1 cellular context compared by ENCODE assay signal in genomic region chr1:115156826-115157468, GRCh38.
TF ChIP-seq lines count a peak whose summit lies in the region.

No MANE protein-coding gene starts in this region.

TF ChIP-seq in GM23338, 12 proteins besides CTCF, POLR2A, EP300 and RAD21 (continued from another document):
- TF ChIP-seq ZNF331 (CRISPR knock-in tag; IDR thresholded peaks at IDR 0.05; ENCODE audit: low read depth) (no peak), CREB1 (CRISPR knock-in tag; IDR thresholded peaks at IDR 0.05; ENCODE audit: low read depth) (no peak), STAT1 (IDR thresholded peaks at IDR 0.05; ENCODE audit: unreplicated experiment) (no peak), POLR2AphosphoS5 (IDR thresholded peaks at IDR 0.05; ENCODE audit: low read depth) (no peak), EZH2phosphoT487 (IDR thresholded peaks at IDR 0.05; ENCODE audit: unreplicated experiment) (no peak), JUNB (IDR thresholded peaks at IDR 0.05; ENCODE audit: unreplicated experiment) (no peak), EZH2 (IDR thresholded peaks at IDR 0.05; ENCODE audit: low read depth, unreplicated experiment) (no peak)
- TF ChIP-seq, protein P1, sequence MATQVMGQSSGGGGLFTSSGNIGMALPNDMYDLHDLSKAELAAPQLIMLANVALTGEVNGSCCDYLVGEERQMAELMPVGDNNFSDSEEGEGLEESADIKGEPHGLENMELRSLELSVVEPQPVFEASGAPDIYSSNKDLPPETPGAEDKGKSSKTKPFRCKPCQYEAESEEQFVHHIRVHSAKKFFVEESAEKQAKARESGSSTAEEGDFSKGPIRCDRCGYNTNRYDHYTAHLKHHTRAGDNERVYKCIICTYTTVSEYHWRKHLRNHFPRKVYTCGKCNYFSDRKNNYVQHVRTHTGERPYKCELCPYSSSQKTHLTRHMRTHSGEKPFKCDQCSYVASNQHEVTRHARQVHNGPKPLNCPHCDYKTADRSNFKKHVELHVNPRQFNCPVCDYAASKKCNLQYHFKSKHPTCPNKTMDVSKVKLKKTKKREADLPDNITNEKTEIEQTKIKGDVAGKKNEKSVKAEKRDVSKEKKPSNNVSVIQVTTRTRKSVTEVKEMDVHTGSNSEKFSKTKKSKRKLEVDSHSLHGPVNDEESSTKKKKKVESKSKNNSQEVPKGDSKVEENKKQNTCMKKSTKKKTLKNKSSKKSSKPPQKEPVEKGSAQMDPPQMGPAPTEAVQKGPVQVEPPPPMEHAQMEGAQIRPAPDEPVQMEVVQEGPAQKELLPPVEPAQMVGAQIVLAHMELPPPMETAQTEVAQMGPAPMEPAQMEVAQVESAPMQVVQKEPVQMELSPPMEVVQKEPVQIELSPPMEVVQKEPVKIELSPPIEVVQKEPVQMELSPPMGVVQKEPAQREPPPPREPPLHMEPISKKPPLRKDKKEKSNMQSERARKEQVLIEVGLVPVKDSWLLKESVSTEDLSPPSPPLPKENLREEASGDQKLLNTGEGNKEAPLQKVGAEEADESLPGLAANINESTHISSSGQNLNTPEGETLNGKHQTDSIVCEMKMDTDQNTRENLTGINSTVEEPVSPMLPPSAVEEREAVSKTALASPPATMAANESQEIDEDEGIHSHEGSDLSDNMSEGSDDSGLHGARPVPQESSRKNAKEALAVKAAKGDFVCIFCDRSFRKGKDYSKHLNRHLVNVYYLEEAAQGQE (IDR thresholded peaks at IDR 0.05; ENCODE audit: unreplicated experiment) = no peak
- TF ChIP-seq, protein P2, sequence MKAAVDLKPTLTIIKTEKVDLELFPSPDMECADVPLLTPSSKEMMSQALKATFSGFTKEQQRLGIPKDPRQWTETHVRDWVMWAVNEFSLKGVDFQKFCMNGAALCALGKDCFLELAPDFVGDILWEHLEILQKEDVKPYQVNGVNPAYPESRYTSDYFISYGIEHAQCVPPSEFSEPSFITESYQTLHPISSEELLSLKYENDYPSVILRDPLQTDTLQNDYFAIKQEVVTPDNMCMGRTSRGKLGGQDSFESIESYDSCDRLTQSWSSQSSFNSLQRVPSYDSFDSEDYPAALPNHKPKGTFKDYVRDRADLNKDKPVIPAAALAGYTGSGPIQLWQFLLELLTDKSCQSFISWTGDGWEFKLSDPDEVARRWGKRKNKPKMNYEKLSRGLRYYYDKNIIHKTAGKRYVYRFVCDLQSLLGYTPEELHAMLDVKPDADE (IDR thresholded peaks at IDR 0.05) = no peak
